Comparison of ENCODE assay signal across 1 cellular context in genomic region chr19:51607920-51608562, GRCh38.
TF ChIP-seq lines count a peak whose summit lies in the region.

No MANE protein-coding gene starts in this region.

TF ChIP-seq in HepG2, 621 proteins besides CTCF, POLR2A, EP300 and RAD21 (continued from another document and continues in another):
- TF ChIP-seq HNF1A (IDR thresholded peaks at IDR 0.05; ENCODE audit: low read depth) = no peak
- no peak for TF ChIP-seq HNF1A (CRISPR knock-in tag; IDR thresholded peaks at IDR 0.05; ENCODE audit: borderline replicate concordance)
- TF ChIP-seq PHF20 (CRISPR knock-in tag; IDR thresholded peaks at IDR 0.05) = no peak
- TF ChIP-seq NFE2 (CRISPR knock-in tag; IDR thresholded peaks at IDR 0.05) = no peak
- 0 out of 2 replicates have a peak, but pooled peaks have one; percentile 51 for TF ChIP-seq MEIS1 (CRISPR knock-in tag; IDR thresholded peaks at IDR 0.05; ENCODE audit: borderline replicate concordance)
- no peak for TF ChIP-seq ZNF737 (CRISPR knock-in tag; IDR thresholded peaks at IDR 0.05; ENCODE audit: borderline replicate concordance)
- TF ChIP-seq ZBTB7B (CRISPR knock-in tag; IDR thresholded peaks at IDR 0.05) = 0 out of 2 replicates have a peak, but pooled peaks have one; percentile 64
- peak; percentile 99 for TF ChIP-seq ZNF557 (CRISPR knock-in tag; IDR thresholded peaks at IDR 0.05)
- TF ChIP-seq ZBTB3 (CRISPR knock-in tag; IDR thresholded peaks at IDR 0.05; ENCODE audit: borderline replicate concordance, low read depth) = no peak
- no peak for TF ChIP-seq RFX5 (IDR thresholded peaks at IDR 0.05; ENCODE audit: low read depth, low read length)
- no peak for TF ChIP-seq PHB2 (IDR thresholded peaks at IDR 0.05; ENCODE audit: partially characterized antibody)
- no peak for TF ChIP-seq ZNF414 (CRISPR knock-in tag; IDR thresholded peaks at IDR 0.05)
- TF ChIP-seq POLR2AphosphoS2 (IDR thresholded peaks at IDR 0.05; ENCODE audit: low read depth, low read length) = no peak
- no peak for TF ChIP-seq TAF15 (IDR thresholded peaks at IDR 0.05; ENCODE audit: low read depth, low read length, poor library complexity, severe bottlenecking)
- TF ChIP-seq, protein P1, sequence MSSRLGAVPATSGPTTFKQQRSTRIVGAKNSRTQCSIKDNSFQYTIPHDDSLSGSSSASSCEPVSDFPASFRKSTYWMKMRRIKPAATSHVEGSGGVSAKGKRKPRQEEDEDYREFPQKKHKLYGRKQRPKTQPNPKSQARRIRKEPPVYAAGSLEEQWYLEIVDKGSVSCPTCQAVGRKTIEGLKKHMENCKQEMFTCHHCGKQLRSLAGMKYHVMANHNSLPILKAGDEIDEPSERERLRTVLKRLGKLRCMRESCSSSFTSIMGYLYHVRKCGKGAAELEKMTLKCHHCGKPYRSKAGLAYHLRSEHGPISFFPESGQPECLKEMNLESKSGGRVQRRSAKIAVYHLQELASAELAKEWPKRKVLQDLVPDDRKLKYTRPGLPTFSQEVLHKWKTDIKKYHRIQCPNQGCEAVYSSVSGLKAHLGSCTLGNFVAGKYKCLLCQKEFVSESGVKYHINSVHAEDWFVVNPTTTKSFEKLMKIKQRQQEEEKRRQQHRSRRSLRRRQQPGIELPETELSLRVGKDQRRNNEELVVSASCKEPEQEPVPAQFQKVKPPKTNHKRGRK (CRISPR knock-in tag; IDR thresholded peaks at IDR 0.05) = no peak
- TF ChIP-seq THAP11 (CRISPR knock-in tag; IDR thresholded peaks at IDR 0.05) = peak; percentile 78
- peak; percentile 33; the same call in 1 of the 2 replicates for TF ChIP-seq ZNF724P (CRISPR knock-in tag; IDR thresholded peaks at IDR 0.05; ENCODE audit: borderline replicate concordance)
- no peak for TF ChIP-seq ASH2L (IDR thresholded peaks at IDR 0.05; ENCODE audit: insufficient read length, low read depth, low read length)
- no peak for TF ChIP-seq SRSF1 (optimal IDR thresholded peaks at IDR 0.05; ENCODE audit: low read depth, low read length)
- TF ChIP-seq, protein P2, sequence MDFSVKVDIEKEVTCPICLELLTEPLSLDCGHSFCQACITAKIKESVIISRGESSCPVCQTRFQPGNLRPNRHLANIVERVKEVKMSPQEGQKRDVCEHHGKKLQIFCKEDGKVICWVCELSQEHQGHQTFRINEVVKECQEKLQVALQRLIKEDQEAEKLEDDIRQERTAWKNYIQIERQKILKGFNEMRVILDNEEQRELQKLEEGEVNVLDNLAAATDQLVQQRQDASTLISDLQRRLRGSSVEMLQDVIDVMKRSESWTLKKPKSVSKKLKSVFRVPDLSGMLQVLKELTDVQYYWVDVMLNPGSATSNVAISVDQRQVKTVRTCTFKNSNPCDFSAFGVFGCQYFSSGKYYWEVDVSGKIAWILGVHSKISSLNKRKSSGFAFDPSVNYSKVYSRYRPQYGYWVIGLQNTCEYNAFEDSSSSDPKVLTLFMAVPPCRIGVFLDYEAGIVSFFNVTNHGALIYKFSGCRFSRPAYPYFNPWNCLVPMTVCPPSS (IDR thresholded peaks at IDR 0.05) = no peak
- no peak for TF ChIP-seq CC2D1A (CRISPR knock-in tag; IDR thresholded peaks at IDR 0.05)
- no peak for TF ChIP-seq ZNF282 (IDR thresholded peaks at IDR 0.05; ENCODE audit: partially characterized antibody)
- peak; percentile 27; the same call in 1 of the 2 replicates for TF ChIP-seq HCFC1 (IDR thresholded peaks at IDR 0.05; ENCODE audit: low read depth, low read length)
- TF ChIP-seq, protein P3, sequence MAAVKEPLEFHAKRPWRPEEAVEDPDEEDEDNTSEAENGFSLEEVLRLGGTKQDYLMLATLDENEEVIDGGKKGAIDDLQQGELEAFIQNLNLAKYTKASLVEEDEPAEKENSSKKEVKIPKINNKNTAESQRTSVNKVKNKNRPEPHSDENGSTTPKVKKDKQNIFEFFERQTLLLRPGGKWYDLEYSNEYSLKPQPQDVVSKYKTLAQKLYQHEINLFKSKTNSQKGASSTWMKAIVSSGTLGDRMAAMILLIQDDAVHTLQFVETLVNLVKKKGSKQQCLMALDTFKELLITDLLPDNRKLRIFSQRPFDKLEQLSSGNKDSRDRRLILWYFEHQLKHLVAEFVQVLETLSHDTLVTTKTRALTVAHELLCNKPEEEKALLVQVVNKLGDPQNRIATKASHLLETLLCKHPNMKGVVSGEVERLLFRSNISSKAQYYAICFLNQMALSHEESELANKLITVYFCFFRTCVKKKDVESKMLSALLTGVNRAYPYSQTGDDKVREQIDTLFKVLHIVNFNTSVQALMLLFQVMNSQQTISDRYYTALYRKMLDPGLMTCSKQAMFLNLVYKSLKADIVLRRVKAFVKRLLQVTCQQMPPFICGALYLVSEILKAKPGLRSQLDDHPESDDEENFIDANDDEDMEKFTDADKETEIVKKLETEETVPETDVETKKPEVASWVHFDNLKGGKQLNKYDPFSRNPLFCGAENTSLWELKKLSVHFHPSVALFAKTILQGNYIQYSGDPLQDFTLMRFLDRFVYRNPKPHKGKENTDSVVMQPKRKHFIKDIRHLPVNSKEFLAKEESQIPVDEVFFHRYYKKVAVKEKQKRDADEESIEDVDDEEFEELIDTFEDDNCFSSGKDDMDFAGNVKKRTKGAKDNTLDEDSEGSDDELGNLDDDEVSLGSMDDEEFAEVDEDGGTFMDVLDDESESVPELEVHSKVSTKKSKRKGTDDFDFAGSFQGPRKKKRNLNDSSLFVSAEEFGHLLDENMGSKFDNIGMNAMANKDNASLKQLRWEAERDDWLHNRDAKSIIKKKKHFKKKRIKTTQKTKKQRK (IDR thresholded peaks at IDR 0.05; ENCODE audit: low read length) = no peak
- TF ChIP-seq, protein P4, sequence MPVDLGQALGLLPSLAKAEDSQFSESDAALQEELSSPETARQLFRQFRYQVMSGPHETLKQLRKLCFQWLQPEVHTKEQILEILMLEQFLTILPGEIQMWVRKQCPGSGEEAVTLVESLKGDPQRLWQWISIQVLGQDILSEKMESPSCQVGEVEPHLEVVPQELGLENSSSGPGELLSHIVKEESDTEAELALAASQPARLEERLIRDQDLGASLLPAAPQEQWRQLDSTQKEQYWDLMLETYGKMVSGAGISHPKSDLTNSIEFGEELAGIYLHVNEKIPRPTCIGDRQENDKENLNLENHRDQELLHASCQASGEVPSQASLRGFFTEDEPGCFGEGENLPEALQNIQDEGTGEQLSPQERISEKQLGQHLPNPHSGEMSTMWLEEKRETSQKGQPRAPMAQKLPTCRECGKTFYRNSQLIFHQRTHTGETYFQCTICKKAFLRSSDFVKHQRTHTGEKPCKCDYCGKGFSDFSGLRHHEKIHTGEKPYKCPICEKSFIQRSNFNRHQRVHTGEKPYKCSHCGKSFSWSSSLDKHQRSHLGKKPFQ (CRISPR knock-in tag; IDR thresholded peaks at IDR 0.05; ENCODE audit: insufficient replicate concordance) = peak; percentile 70
- TF ChIP-seq FOXC1 (CRISPR knock-in tag; IDR thresholded peaks at IDR 0.05; ENCODE audit: borderline replicate concordance) = peak; percentile 48; the same call in 1 of the 2 replicates
- no peak for TF ChIP-seq DBP (CRISPR knock-in tag; IDR thresholded peaks at IDR 0.05; ENCODE audit: not compliant biosample characterization)
- TF ChIP-seq ZSCAN29 (CRISPR knock-in tag; conservative IDR thresholded peaks at IDR 0.05) = no peak
- no peak for TF ChIP-seq ATRX (CRISPR knock-in tag; IDR thresholded peaks at IDR 0.05; ENCODE audit: borderline replicate concordance)
- TF ChIP-seq DRAP1 (CRISPR knock-in tag; IDR thresholded peaks at IDR 0.05) = peak; percentile 57; the same call in 1 of the 2 replicates
- TF ChIP-seq ZNF431 (CRISPR knock-in tag; IDR thresholded peaks at IDR 0.05; ENCODE audit: borderline replicate concordance, low read depth) = peak; percentile 46; the same call in 1 of the 2 replicates
- peak; percentile 91 for TF ChIP-seq ZNF441 (CRISPR knock-in tag; IDR thresholded peaks at IDR 0.05; ENCODE audit: borderline replicate concordance)
- peak; percentile 59; the same call in 1 of the 2 replicates for TF ChIP-seq ZFP91 (CRISPR knock-in tag; IDR thresholded peaks at IDR 0.05; ENCODE audit: borderline replicate concordance)
- TF ChIP-seq SMAD9 (CRISPR knock-in tag; IDR thresholded peaks at IDR 0.05) = peak; percentile 82; the same call in 1 of the 2 replicates
- no peak for TF ChIP-seq RBAK (CRISPR knock-in tag; IDR thresholded peaks at IDR 0.05)
- TF ChIP-seq ZNF746 (CRISPR knock-in tag; IDR thresholded peaks at IDR 0.05) = no peak
- TF ChIP-seq ATF3 (CRISPR knock-in tag; IDR thresholded peaks at IDR 0.05) = peak; percentile 64; the same call in 1 of the 2 replicates
- TF ChIP-seq HHEX (CRISPR knock-in tag; IDR thresholded peaks at IDR 0.05) = no peak
- TF ChIP-seq DNMT3B (CRISPR knock-in tag; conservative IDR thresholded peaks at IDR 0.05) = peak; percentile 78; the same call in 1 of the 2 replicates
- peak; percentile 71 for TF ChIP-seq NCOA2 (CRISPR knock-in tag; IDR thresholded peaks at IDR 0.05)
- TF ChIP-seq ZNF747 (CRISPR knock-in tag; IDR thresholded peaks at IDR 0.05; ENCODE audit: borderline replicate concordance) = 0 out of 2 replicates have a peak, but pooled peaks have one; percentile 44
- no peak for TF ChIP-seq SKI (IDR thresholded peaks at IDR 0.05; ENCODE audit: partially characterized antibody)
- no peak for TF ChIP-seq BHLHE40 (IDR thresholded peaks at IDR 0.05; ENCODE audit: low read length)
- no peak for TF ChIP-seq ZNF572 (CRISPR knock-in tag; IDR thresholded peaks at IDR 0.05)
